7 cellular contexts compared by ENCODE assay signal in the genomic region with DNA sequence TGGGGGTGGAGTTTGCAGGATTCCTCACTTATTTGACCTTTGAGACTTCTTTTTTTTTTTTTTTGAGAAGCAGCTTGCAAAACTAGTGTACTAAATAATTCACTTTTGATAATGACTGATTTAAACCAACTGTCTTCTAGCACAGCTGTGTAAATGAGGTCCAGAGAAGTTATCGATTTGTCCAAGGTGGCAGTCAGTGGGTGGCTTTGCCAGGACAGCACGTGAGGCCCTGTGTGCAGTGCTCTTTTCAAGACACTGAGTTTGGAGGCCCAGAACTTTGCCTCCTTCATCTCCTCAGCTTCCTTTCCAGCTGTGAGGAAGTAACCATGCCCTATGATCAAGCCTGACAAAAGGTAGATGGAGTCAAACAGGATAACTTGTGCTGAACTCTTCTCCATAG.
"Had no signal": no experiment of that assay in that cellular context is flagged by ENCODE, and none has a peak within 500 bp of the region (broad histone marks: within the 10 kb centered on the region; RNA-seq: fewer than 3 reads in every experiment).

No MANE protein-coding gene starts in this region.

- H3K36me3 Mint-ChIP-seq: IgD-negative memory B cell had no signal

- H2AFZ ChIP-seq: GM23248 had no signal

- H3K4me3 Mint-ChIP-seq: HFFc6, IgD-negative memory B cell had no signal

- H3K36me3 ChIP-seq: HAP-1 had no signal

- H3K27ac ChIP-seq: GM23248 had no signal

- H3K27me3 Mint-ChIP-seq: IgD-negative memory B cell had no signal

- H3K4me3 ChIP-seq: GM23248, HAP-1 had no signal

- H3K27ac Mint-ChIP-seq: HFFc6, IgD-negative memory B cell had no signal

- H3K9me3 ChIP-seq: HAP-1 had no signal

- H3K9ac ChIP-seq: GM23248 had no signal

- H3K4me1 ChIP-seq: HAP-1 had no signal

- DNase-seq: GOT3, H7 had no signal

- ATAC-seq: HCT116 had no signal

- H3K9me3 Mint-ChIP-seq: HFFc6, IgD-negative memory B cell had no signal
